33 cellular contexts compared by ENCODE assay signal in the genomic region with DNA sequence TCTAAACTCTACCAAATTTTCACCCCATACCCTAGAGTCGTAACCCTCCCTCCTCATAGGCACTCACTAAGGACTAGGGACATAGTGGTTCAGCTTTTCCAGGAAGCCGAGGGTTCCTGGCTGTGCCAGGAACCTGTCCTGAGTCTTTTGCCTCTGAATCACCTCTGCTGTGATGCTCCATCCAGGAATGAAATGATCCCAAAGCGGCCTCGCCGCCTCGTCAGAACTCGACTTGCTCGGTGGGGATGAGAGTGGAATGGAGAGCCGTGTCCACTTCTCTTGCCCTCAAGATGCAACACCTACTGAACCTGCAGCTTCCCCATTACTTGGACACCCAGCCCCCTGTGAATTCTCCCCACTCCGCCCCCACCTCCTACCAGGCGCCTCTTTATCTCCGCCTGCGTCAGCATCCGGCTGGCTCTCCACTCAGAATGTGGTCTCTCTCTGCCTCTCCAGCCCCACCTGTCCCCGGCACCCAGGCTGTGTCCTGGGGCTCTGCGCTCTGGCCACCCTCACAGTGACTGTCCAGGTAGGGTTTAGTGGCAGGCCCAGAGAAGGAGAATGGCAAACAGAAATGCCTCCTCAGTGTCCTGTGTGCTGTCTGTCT.
"Had no signal": no experiment of that assay in that cellular context is flagged by ENCODE, and none has a peak within 500 bp of the region (broad histone marks: within the 10 kb centered on the region; RNA-seq: fewer than 3 reads in every experiment).

No MANE protein-coding gene starts in this region.

- ATAC-seq: activated CD8-positive, alpha-beta T cell treated with anti-CD3 and anti-CD28 coated beads, Interleukin-2, amount 10 ng/mL, durations not matched to agents 7 days and 5 days; activated naive CD4-positive, alpha-beta T cell treated with anti-CD3 and anti-CD28 coated beads, Interleukin-2, amount 50 U/mL, for 72 hours; PC-3; SK-N-SH treated with all-trans-retinoic acid at 6 μM for 48 hours; T-cell; T-helper 17 cell had no signal

- DNase-seq: activated B cell treated with CpG ODN at 0.5 μM for 24 hours; activated CD4-positive, alpha-beta T cell treated with anti-CD3 and anti-CD28 coated beads for 4 hours; activated CD4-positive, CD25-positive, alpha-beta regulatory T cell treated with anti-CD3 and anti-CD28 coated beads, Interleukin-2, amount 50 U/mL, for 72 hours; activated CD8-positive, alpha-beta T cell treated with anti-CD3 and anti-CD28 coated beads, Interleukin-2, amount 10 ng/mL, durations not matched to agents 7 days and 5 days; activated gamma-delta T cell treated with Interleukin-2 at 50 U/mL for 16 hours; activated naive CD4-positive, alpha-beta T cell treated with anti-CD3 and anti-CD28 coated beads for 36 hours; activated T-cell treated with anti-CD3 and anti-CD28 coated beads, Interleukin-2, amount 50 U/mL, for 24 hours; adrenal gland; anterior cingulate cortex; brain microvascular endothelial cell; MM.1S; MV-4-11; NCI-H1092; NCI-H1436 treated with DMSO at 0.1 percent for 48 hours; NCI-H187; NCI-H2029 treated with DMSO at 0.1 percent for 48 hours; NCI-H2107; NCI-H2171; NCI-H510A; NCI-H526; NCI-H748 treated with DMSO at 0.1 percent for 48 hours; NK-92 treated with Interleukin-12 subunit alpha and Interleukin-12 subunit beta, amount 100 ng/mL, for 24 hours; PC-3; Peyer's patch; RPMI8226; SIG-M5; T-cell; T-helper 17 cell; T-helper 9 cell had no signal

- H3K9me3 ChIP-seq: adrenal gland, Peyer's patch had no signal

- H3K4me2 ChIP-seq: KMS-11 had no signal

- H3K27ac Mint-ChIP-seq: activated B cell treated with CpG ODN at 0.5 μM for 24 hours; activated CD8-positive, alpha-beta T cell treated with anti-CD3 and anti-CD28 coated beads, Interleukin-2, amount 10 ng/mL, durations not matched to agents 7 days and 5 days; activated naive CD4-positive, alpha-beta T cell treated with anti-CD3 and anti-CD28 coated beads for 36 hours; activated naive CD4-positive, alpha-beta T cell treated with anti-CD3 and anti-CD28 coated beads, Interleukin-2, amount 50 U/mL, for 72 hours; activated T-cell treated with anti-CD3 and anti-CD28 coated beads, Interleukin-2, amount 50 U/mL, for 24 hours; T-cell; T-helper 17 cell had no signal

- H3K27ac ChIP-seq: brain microvascular endothelial cell, KMS-11, Peyer's patch, VCaP had no signal

- H3K4me3 Mint-ChIP-seq: activated B cell treated with CpG ODN at 0.5 μM for 24 hours; activated CD8-positive, alpha-beta T cell treated with anti-CD3 and anti-CD28 coated beads, Interleukin-2, amount 10 ng/mL, durations not matched to agents 7 days and 5 days; activated naive CD4-positive, alpha-beta T cell treated with anti-CD3 and anti-CD28 coated beads for 36 hours; activated T-cell treated with anti-CD3 and anti-CD28 coated beads, Interleukin-2, amount 50 U/mL, for 24 hours; T-cell; T-helper 17 cell had no signal

- H3K36me3 ChIP-seq: adrenal gland, brain microvascular endothelial cell, Peyer's patch had no signal

- H3K4me3 ChIP-seq: adrenal gland, Peyer's patch had no signal

- H3K9me3 Mint-ChIP-seq: activated B cell treated with CpG ODN at 0.5 μM for 24 hours; activated naive CD4-positive, alpha-beta T cell treated with anti-CD3 and anti-CD28 coated beads for 36 hours; activated naive CD4-positive, alpha-beta T cell treated with anti-CD3 and anti-CD28 coated beads, Interleukin-2, amount 50 U/mL, for 72 hours; activated T-cell treated with anti-CD3 and anti-CD28 coated beads, Interleukin-2, amount 50 U/mL, for 24 hours; T-cell had no signal

- H3K4me1 Mint-ChIP-seq: activated B cell treated with CpG ODN at 0.5 μM for 24 hours, T-cell had no signal

- H3K36me3 Mint-ChIP-seq: activated naive CD4-positive, alpha-beta T cell treated with anti-CD3 and anti-CD28 coated beads, Interleukin-2, amount 50 U/mL, for 72 hours; T-cell had no signal

- H3K27me3 ChIP-seq: adrenal gland, brain microvascular endothelial cell, Peyer's patch had no signal

- H3K9ac ChIP-seq: KMS-11 had no signal
